ENCODE assay signal across 13 cellular contexts in genomic region chr9:81083062-81083461, GRCh38.
A peak's percentile ranks its signal among the peaks of the same experiment; 100 is the strongest.
DNase-seq lines count a peak whose midpoint lies in the region; ATAC-seq, FAIRE-seq and TF ChIP-seq lines count a peak whose summit lies in the region.
"Had no signal": no experiment of that assay in that cellular context is flagged by ENCODE, and none has a peak within 500 bp of the region (broad histone marks: within the 10 kb centered on the region; RNA-seq: fewer than 3 reads in every experiment).

No MANE protein-coding gene starts in this region.

- H3K4me3 ChIP-seq in AG04449 (ENCODE audit: low read depth, low read length) = no peak overlapping the region
- no peak overlapping the region for H3K4me3 ChIP-seq in Jurkat, Clone E6-1 (ENCODE audit: low read length)
- no peak overlapping the region for H3K4me3 ChIP-seq in ascending aorta
- no peak overlapping the region for H3K4me3 ChIP-seq in kidney (ENCODE audit: low read length in 2 of 2)
- H3K4me3 ChIP-seq: lung, stomach had no signal

- H3K9ac ChIP-seq in kidney (ENCODE audit: low read length in 2 of 2) = no peak overlapping the region

- POLR2A ChIA-PET in AG04449 (lab: Yijun Ruan, JAX) = no interaction called here

- H3K9me3 ChIP-seq in ascending aorta (no peaks in the 10 kb centered on the region), kidney (ENCODE audit: control insufficient read depth in 1 of 2, low read length in 2 of 2) (no peaks in the 10 kb centered on the region)
- H3K9me3 ChIP-seq: stomach had no signal

- H3K4me1 ChIP-seq in ascending aorta (peaks cover 0 to 16% of the 10 kb centered on the region in 2 donors), kidney (ENCODE audit: control insufficient read depth in 1 of 2, insufficient read depth in 1 of 2, low read depth in 1 of 2, low read length in 2 of 2) (no peaks in the 10 kb centered on the region)

- DNase-seq in AG04449 (ENCODE audit: low read depth, low spot score) (no peak), ascending aorta (ENCODE audit: low spot score in 2 of 2) (no peak), kidney (no peak), ureter (ENCODE audit: low spot score) (no peak), NCI-H510A (lab: John Stamatoyannopoulos, UW) (no peak)
- DNase-seq in Jurkat, Clone E6-1 (ENCODE audit: low read depth, low spot score) = peak; percentile 61
- DNase-seq: activated T-cell treated with anti-CD3 and anti-CD28 coated beads, Interleukin-2, amount 50 U/mL, for 72 hours; C1 segment of cervical spinal cord; NCI-H2171; stomach had no signal

- intact Hi-C loops in ascending aorta (cut with DNase I) (loop anchor here (10.0 kb wide), 3 partner anchors 312 to 612 kb away; no protein-coding TSS in a partner anchor), kidney (cut with DNase I) (no loop called here)

- no peaks in the 10 kb centered on the region for H3K27me3 ChIP-seq in ascending aorta
- H3K27me3 ChIP-seq: stomach had no signal

- H3K27ac ChIP-seq in ascending aorta = no peak overlapping the region
- no peak overlapping the region for H3K27ac ChIP-seq in kidney (ENCODE audit: low read depth in 2 of 2, low read length in 2 of 2)
- H3K27ac ChIP-seq: stomach had no signal

- no peaks in the 10 kb centered on the region for H3K36me3 ChIP-seq in ascending aorta
- H3K36me3 ChIP-seq in kidney (ENCODE audit: control insufficient read depth in 1 of 2, insufficient read depth in 2 of 2, low read length in 2 of 2) = no peaks in the 10 kb centered on the region
- H3K36me3 ChIP-seq: stomach had no signal

- peak; percentile 22 for TF ChIP-seq CTCF in AG04449 (IDR thresholded peaks at IDR 0.05; ENCODE audit: insufficient read depth, low read length, missing control alignments)
- peak in 2 of 3 experiments; percentile 13 to 14 for TF ChIP-seq CTCF in ascending aorta (IDR thresholded peaks at IDR 0.05)
- peak; percentile 19 for TF ChIP-seq CTCF in kidney (IDR thresholded peaks at IDR 0.05; ENCODE audit: borderline replicate concordance, extremely low read depth, insufficient read depth)

- ATAC-seq in GM18858 (IDR thresholded peaks at IDR 0.05; ENCODE audit: unreplicated experiment) (no peak), HG02884 (IDR thresholded peaks at IDR 0.05; ENCODE audit: unreplicated experiment) (no peak)
- ATAC-seq: activated T-cell treated with anti-CD3 and anti-CD28 coated beads, Interleukin-2, amount 50 U/mL, for 72 hours had no signal

- CTCF ChIA-PET in AG04449 (lab: Yijun Ruan, JAX) = no interaction called here

- FAIRE-seq in kidney (lab: Jason Lieb, UNC) = no peak
